Comparison of ENCODE assay signal across 16 cellular contexts in the genomic region with DNA sequence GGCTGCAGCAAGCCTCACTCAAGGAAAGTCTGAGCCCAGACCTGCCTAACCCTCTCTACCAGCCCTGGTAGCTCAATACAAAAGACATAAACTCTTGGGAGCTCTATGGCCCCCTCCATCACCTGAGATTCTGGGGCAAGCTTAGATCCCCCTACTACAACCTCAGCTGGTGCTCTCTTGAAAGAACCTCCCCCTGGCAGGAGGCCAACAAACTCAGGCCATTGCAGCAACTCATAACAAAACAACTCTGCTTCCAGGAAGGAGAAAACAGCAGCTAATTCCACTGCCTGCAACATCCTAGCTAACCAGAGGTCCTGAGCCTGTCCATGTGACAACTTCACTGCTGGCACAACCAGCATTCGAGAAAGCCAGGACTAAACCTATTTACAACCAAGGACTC.
DNase-seq lines count a peak whose midpoint lies in the region; ATAC-seq and TF ChIP-seq lines count a peak whose summit lies in the region.
"Had no signal": no experiment of that assay in that cellular context is flagged by ENCODE, and none has a peak within 500 bp of the region (broad histone marks: within the 10 kb centered on the region; RNA-seq: fewer than 3 reads in every experiment).

No MANE protein-coding gene starts in this region.

- H3K9me3 ChIP-seq in fibroblast of lung (ENCODE audit: control insufficient read depth, insufficient read depth, low read depth, low read length), result no peaks in the 10 kb centered on the region
- peaks cover 4% of the 10 kb centered on the region for H3K9me3 ChIP-seq in CD4-positive, alpha-beta T cell (ENCODE audit: control insufficient read depth, low read length)
- H3K9me3 ChIP-seq: testis had no signal

- H3K4me3 Mint-ChIP-seq in Calu3 (ENCODE audit: low read depth, unreplicated experiment), result no peak overlapping the region
- no peak overlapping the region for H3K4me3 Mint-ChIP-seq in CD4-positive, alpha-beta T cell
- H3K4me3 Mint-ChIP-seq: activated CD4-positive, alpha-beta memory T cell treated with anti-CD3 and anti-CD28 coated beads, Interleukin-2, amount 10 ng/mL, durations not matched to agents 7 days and 5 days; nephron progenitor cell had no signal

- peaks cover 8% of the 10 kb centered on the region for H3K4me1 Mint-ChIP-seq in Calu3 (ENCODE audit: low read depth, unreplicated experiment)
- H3K4me1 Mint-ChIP-seq in CD4-positive, alpha-beta T cell (ENCODE audit: low read depth), result no peaks in the 10 kb centered on the region
- H3K4me1 Mint-ChIP-seq: activated CD4-positive, alpha-beta memory T cell treated with anti-CD3 and anti-CD28 coated beads, Interleukin-2, amount 10 ng/mL, durations not matched to agents 7 days and 5 days; nephron progenitor cell had no signal

- no TSS peak for BruUV-seq in Calu3 (replicated peaks; lab: Mats Ljungman, UMichigan)

- H3K27ac Mint-ChIP-seq in Calu3 (ENCODE audit: unreplicated experiment), result no peak overlapping the region
- H3K27ac Mint-ChIP-seq in CD4-positive, alpha-beta T cell, result no peak overlapping the region
- H3K27ac Mint-ChIP-seq: activated CD4-positive, alpha-beta memory T cell treated with anti-CD3 and anti-CD28 coated beads, Interleukin-2, amount 10 ng/mL, durations not matched to agents 7 days and 5 days; nephron progenitor cell had no signal

- no peak overlapping the region for H3K4me3 ChIP-seq in fibroblast of lung (replicated peaks in 1 of 4; ENCODE audit: control extremely low read depth in 1 of 4, insufficient read depth in 1 of 4, low read depth in 3 of 4, low read length in 4 of 4)
- H3K4me3 ChIP-seq: testis had no signal

- H3K36me3 Mint-ChIP-seq in Calu3 (ENCODE audit: insufficient read depth, unreplicated experiment), result no peaks in the 10 kb centered on the region
- H3K36me3 Mint-ChIP-seq in CD4-positive, alpha-beta T cell (ENCODE audit: low read depth), result no peaks in the 10 kb centered on the region

- intact Hi-C loops in Calu3 (cut with micrococcal nuclease; ENCODE audit: unreplicated experiment), result no loop called here
- intact Hi-C loops in CD4-positive, alpha-beta T cell (cut with DNase I, micrococcal nuclease), result no loop called here

- no peak overlapping the region for H3K9ac ChIP-seq in fibroblast of lung (ENCODE audit: insufficient read depth, low read length)

- no peaks in the 10 kb centered on the region for H3K4me1 ChIP-seq in fibroblast of lung (ENCODE audit: control insufficient read depth, extremely low read depth, insufficient read depth, low read length)
- H3K4me1 ChIP-seq: testis had no signal

- no peaks in the 10 kb centered on the region for H3K79me2 ChIP-seq in fibroblast of lung (ENCODE audit: control insufficient read depth, insufficient read depth, low read length)

- peak; percentile 36 for DNase-seq in Calu3
- DNase-seq in NCI-H1092 (lab: John Stamatoyannopoulos, UW), result peak; percentile 13
- DNase-seq in fibroblast of lung (ENCODE audit: low read depth in 2 of 2), result peak; percentile 5 to 20
- DNase-seq in CD4-positive, alpha-beta T cell, result no peak
- no peak for DNase-seq in activated T-cell treated with anti-CD3 and anti-CD28 coated beads, Interleukin-2, amount 50 U/mL, for 48 hours
- DNase-seq: activated CD4-positive, alpha-beta memory T cell treated with anti-CD3 and anti-CD28 coated beads, Interleukin-2, amount 10 ng/mL, durations not matched to agents 7 days and 5 days; EL; NCI-H526; nephron progenitor cell; retina; Right ventricle myocardium superior; T1000; testis had no signal

- H3K36me3 ChIP-seq in fibroblast of lung (ENCODE audit: control insufficient read depth, insufficient read depth, low read length), result no peaks in the 10 kb centered on the region

- H3K27me3 Mint-ChIP-seq in Calu3 (ENCODE audit: unreplicated experiment), result no peaks in the 10 kb centered on the region
- H3K27me3 Mint-ChIP-seq in CD4-positive, alpha-beta T cell, result no peaks in the 10 kb centered on the region
- H3K27me3 Mint-ChIP-seq: activated CD4-positive, alpha-beta memory T cell treated with anti-CD3 and anti-CD28 coated beads, Interleukin-2, amount 10 ng/mL, durations not matched to agents 7 days and 5 days had no signal

- TF ChIP-seq POLR2A in GM18505 (IDR thresholded peaks at IDR 0.05; ENCODE audit: borderline replicate concordance, extremely low read depth, insufficient read depth, insufficient read length), result no peak

- TF ChIP-seq CTCF in Calu3 (IDR thresholded peaks at IDR 0.05; ENCODE audit: unreplicated experiment) (no peak), fibroblast of lung (conservative IDR thresholded peaks at IDR 0.05 in 1 of 2, IDR thresholded peaks at IDR 0.05 in 1 of 2; ENCODE audit: low read depth in 1 of 2, low read length in 2 of 2) (no peak)
- no peak for TF ChIP-seq CTCF in CD4-positive, alpha-beta T cell (IDR thresholded peaks at IDR 0.05)

- ATAC-seq in GM21576 (IDR thresholded peaks at IDR 0.05; ENCODE audit: unreplicated experiment) (no peak), GM18505 (IDR thresholded peaks at IDR 0.05; ENCODE audit: unreplicated experiment) (no peak)
- no peak for ATAC-seq in CD4-positive, alpha-beta T cell (ENCODE audit: poor library complexity)

- POLR2A ChIA-PET in CD4-positive, alpha-beta T cell (lab: Charles Lee), result no interaction called here

- no peaks in the 10 kb centered on the region for H4K20me1 ChIP-seq in fibroblast of lung (ENCODE audit: control insufficient read depth, extremely low read depth, insufficient read depth, low read length)

- H2AFZ ChIP-seq in fibroblast of lung (ENCODE audit: low read length), result no peak overlapping the region

- no peak overlapping the region for H3K4me2 ChIP-seq in fibroblast of lung (ENCODE audit: extremely low read depth, insufficient read depth, low read length)

- no peak overlapping the region for H3K27ac ChIP-seq in fibroblast of lung (ENCODE audit: insufficient read depth, low read length)
- no peak overlapping the region for H3K27ac ChIP-seq in CD4-positive, alpha-beta T cell (ENCODE audit: low read depth, low read length)
- H3K27ac ChIP-seq: testis had no signal

- no peaks in the 10 kb centered on the region for H3K9me3 Mint-ChIP-seq in Calu3 (ENCODE audit: low read depth, unreplicated experiment)
- peaks cover under 1% of the 10 kb centered on the region for H3K9me3 Mint-ChIP-seq in CD4-positive, alpha-beta T cell
- H3K9me3 Mint-ChIP-seq: nephron progenitor cell had no signal

- no peaks in the 10 kb centered on the region for H3K27me3 ChIP-seq in fibroblast of lung (ENCODE audit: control insufficient read depth, insufficient read depth, low read length)
- no peaks in the 10 kb centered on the region for H3K27me3 ChIP-seq in CD4-positive, alpha-beta T cell (ENCODE audit: control insufficient read depth, insufficient read depth, low read length)
- H3K27me3 ChIP-seq: testis had no signal

- CTCF ChIA-PET in Calu3 (lab: Charles Lee), result no interaction called here
- CTCF ChIA-PET in CD4-positive, alpha-beta T cell (lab: Charles Lee), result no interaction called here

TF ChIP-seq in PFSK-1, 5 proteins besides CTCF, POLR2A, EP300 and RAD21:
- TF ChIP-seq POLR2AphosphoS5 (IDR thresholded peaks at IDR 0.05; ENCODE audit: low read depth, low read length), result 0 out of 2 replicates have a peak, but pooled peaks have one; percentile 21
- no peak for TF ChIP-seq FOXP2 (optimal IDR thresholded peaks at IDR 0.05; ENCODE audit: borderline replicate concordance, extremely low read depth, extremely low read length, insufficient read depth)
- peak; percentile 27; the same call in 1 of the 2 replicates for TF ChIP-seq TAF1 (IDR thresholded peaks at IDR 0.05; ENCODE audit: borderline replicate concordance, insufficient read depth, low read length)
- TF ChIP-seq, protein P1, sequence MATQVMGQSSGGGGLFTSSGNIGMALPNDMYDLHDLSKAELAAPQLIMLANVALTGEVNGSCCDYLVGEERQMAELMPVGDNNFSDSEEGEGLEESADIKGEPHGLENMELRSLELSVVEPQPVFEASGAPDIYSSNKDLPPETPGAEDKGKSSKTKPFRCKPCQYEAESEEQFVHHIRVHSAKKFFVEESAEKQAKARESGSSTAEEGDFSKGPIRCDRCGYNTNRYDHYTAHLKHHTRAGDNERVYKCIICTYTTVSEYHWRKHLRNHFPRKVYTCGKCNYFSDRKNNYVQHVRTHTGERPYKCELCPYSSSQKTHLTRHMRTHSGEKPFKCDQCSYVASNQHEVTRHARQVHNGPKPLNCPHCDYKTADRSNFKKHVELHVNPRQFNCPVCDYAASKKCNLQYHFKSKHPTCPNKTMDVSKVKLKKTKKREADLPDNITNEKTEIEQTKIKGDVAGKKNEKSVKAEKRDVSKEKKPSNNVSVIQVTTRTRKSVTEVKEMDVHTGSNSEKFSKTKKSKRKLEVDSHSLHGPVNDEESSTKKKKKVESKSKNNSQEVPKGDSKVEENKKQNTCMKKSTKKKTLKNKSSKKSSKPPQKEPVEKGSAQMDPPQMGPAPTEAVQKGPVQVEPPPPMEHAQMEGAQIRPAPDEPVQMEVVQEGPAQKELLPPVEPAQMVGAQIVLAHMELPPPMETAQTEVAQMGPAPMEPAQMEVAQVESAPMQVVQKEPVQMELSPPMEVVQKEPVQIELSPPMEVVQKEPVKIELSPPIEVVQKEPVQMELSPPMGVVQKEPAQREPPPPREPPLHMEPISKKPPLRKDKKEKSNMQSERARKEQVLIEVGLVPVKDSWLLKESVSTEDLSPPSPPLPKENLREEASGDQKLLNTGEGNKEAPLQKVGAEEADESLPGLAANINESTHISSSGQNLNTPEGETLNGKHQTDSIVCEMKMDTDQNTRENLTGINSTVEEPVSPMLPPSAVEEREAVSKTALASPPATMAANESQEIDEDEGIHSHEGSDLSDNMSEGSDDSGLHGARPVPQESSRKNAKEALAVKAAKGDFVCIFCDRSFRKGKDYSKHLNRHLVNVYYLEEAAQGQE (IDR thresholded peaks at IDR 0.05; ENCODE audit: insufficient read depth in 1 of 2, low read depth in 2 of 2, low read length in 2 of 2), result no peak

Comparison
In these comparisons a context has a peak if more than half of its experiments do, and no peak if none do; other contexts are left out.
1. DNase-seq: peak in Calu3 (single experiment), NCI-H1092 (single experiment) and fibroblast of lung (2 of 2); none in CD4-positive, alpha-beta T cell (0 of 10) and activated T-cell treated with anti-CD3 and anti-CD28 coated beads, Interleukin-2, amount 50 U/mL, for 48 hours (0 of 2).